Comparison of ENCODE assay signal across 8 cellular contexts in genomic region chr6:112043032-112044007, GRCh38. TPM values are rescaled to one million over a fixed set of nuclear protein-coding genes. Genes with fewer than 3 reads are reported as not detected.
DNase-seq lines count a peak whose midpoint lies in the region; ATAC-seq and TF ChIP-seq lines count a peak whose summit lies in the region.

No MANE protein-coding gene starts in this region.

- no peaks in the 10 kb centered on the region for H3K27me3 ChIP-seq in CD4-positive, alpha-beta T cell (ENCODE audit: control insufficient read depth, insufficient read depth, low read length)
- H3K27me3 ChIP-seq in HL-60 (ENCODE audit: insufficient read depth, poor library complexity, severe bottlenecking) (no peaks in the 10 kb centered on the region), ectodermal cell (ENCODE audit: control insufficient read depth, insufficient read depth, low read length, poor library complexity, severe bottlenecking) (no peaks in the 10 kb centered on the region), lower lobe of right lung (ENCODE audit: low read depth) (no peaks in the 10 kb centered on the region)

- 1% methylated on average over 33 to 34 of the region's 36 CpGs for WGBS in ectodermal cell, 2 experiments

- peaks cover 40% of the 10 kb centered on the region for H3K4me1 Mint-ChIP-seq in CD4-positive, alpha-beta T cell (ENCODE audit: low read depth)
- H3K4me1 Mint-ChIP-seq in activated CD4-positive, alpha-beta memory T cell treated with anti-CD3 and anti-CD28 coated beads, Interleukin-2, amount 10 ng/mL, durations not matched to agents 7 days and 5 days: peaks cover 19% of the 10 kb centered on the region

- H3K4me3 Mint-ChIP-seq in CD4-positive, alpha-beta T cell: peak overlapping the region; percentile 97
- H3K4me3 Mint-ChIP-seq in activated CD4-positive, alpha-beta memory T cell treated with anti-CD3 and anti-CD28 coated beads, Interleukin-2, amount 10 ng/mL, durations not matched to agents 7 days and 5 days: peak overlapping the region; percentile 95

- peaks cover 7% of the 10 kb centered on the region for H3K36me3 Mint-ChIP-seq in CD4-positive, alpha-beta T cell (ENCODE audit: low read depth)
- no peaks in the 10 kb centered on the region for H3K36me3 Mint-ChIP-seq in activated CD4-positive, alpha-beta memory T cell treated with anti-CD3 and anti-CD28 coated beads, Interleukin-2, amount 10 ng/mL, durations not matched to agents 7 days and 5 days (ENCODE audit: low read depth)

- H3K9me3 ChIP-seq in CD4-positive, alpha-beta T cell (ENCODE audit: control insufficient read depth, low read length): no peaks in the 10 kb centered on the region
- H3K9me3 ChIP-seq in ectodermal cell (ENCODE audit: control insufficient read depth, low read length): peaks cover 3% of the 10 kb centered on the region
- H3K9me3 ChIP-seq in lower lobe of right lung: no peaks in the 10 kb centered on the region

- no peaks in the 10 kb centered on the region for H3K4me1 ChIP-seq in ectodermal cell (ENCODE audit: control insufficient read depth, insufficient read depth, low read length)
- H3K4me1 ChIP-seq in lower lobe of right lung: peaks cover 4% of the 10 kb centered on the region

- peak overlapping the region; percentile 95 for H3K27ac ChIP-seq in CD4-positive, alpha-beta T cell (ENCODE audit: low read depth, low read length)
- peak overlapping the region; percentile 33; the same call in 1 of the 2 replicates for H3K27ac ChIP-seq in HL-60 (replicated peaks)
- peak overlapping the region; percentile 90 for H3K27ac ChIP-seq in ectodermal cell (ENCODE audit: insufficient read depth, low read depth, low read length, poor library complexity, severe bottlenecking)
- peak overlapping the region; percentile 86 for H3K27ac ChIP-seq in lower lobe of right lung

- peak; percentile 85 to 93 (median 90) for DNase-seq in CD4-positive, alpha-beta T cell
- DNase-seq in HL-60 (ENCODE audit: low read depth in 1 of 2, low spot score in 1 of 2) (peak; percentile 71 to 84), NCI-H82 treated with DMSO at 0.1 percent for 48 hours (lab: John Stamatoyannopoulos, UW; ENCODE audit: unreplicated experiment) (peak; percentile 91), lower lobe of right lung (peak; percentile 89)
- DNase-seq in activated CD4-positive, alpha-beta memory T cell treated with anti-CD3 and anti-CD28 coated beads, Interleukin-2, amount 10 ng/mL, durations not matched to agents 7 days and 5 days: peak; percentile 92
- peak; percentile 73 to 84 (median 83) for DNase-seq in stimulated activated CD4-positive, alpha-beta T cell treated with anti-CD3 and anti-CD28 coated beads, TNF-alpha, amount 100 ng/mL, for 1 hour (ENCODE audit: low read depth in 3 of 3, low spot score in 1 of 3)

- TF ChIP-seq CTCF in CD4-positive, alpha-beta T cell (IDR thresholded peaks at IDR 0.05): peak; percentile 78
- peak; percentile 87 for TF ChIP-seq CTCF in HL-60 (IDR thresholded peaks at IDR 0.05; ENCODE audit: insufficient read depth, low read length)
- TF ChIP-seq CTCF in lower lobe of right lung (IDR thresholded peaks at IDR 0.05): peak; percentile 98

- H3K9me3 Mint-ChIP-seq in CD4-positive, alpha-beta T cell: no peaks in the 10 kb centered on the region
- H3K9me3 Mint-ChIP-seq in activated CD4-positive, alpha-beta memory T cell treated with anti-CD3 and anti-CD28 coated beads, Interleukin-2, amount 10 ng/mL, durations not matched to agents 7 days and 5 days: no peaks in the 10 kb centered on the region

- intact Hi-C loops in CD4-positive, alpha-beta T cell (cut with DNase I, micrococcal nuclease): loop anchor here (1.0 to 10.0 kb wide), 18 partner anchors 15 to 1166 kb away; partner anchors contain the start of genes FYN (in 2 of the 2), REV3L (in 2 of the 2), FAM229B (in 1 of the 2) and TUBE1 (in 1 of the 2)
- intact Hi-C loops in lower lobe of right lung (cut with DNase I): no loop called here

- POLR2A ChIA-PET in CD4-positive, alpha-beta T cell (lab: Charles Lee): interaction anchor here (0.6 to 6.7 kb wide), 21 partner anchors 10 to 784 kb away, joined by 3 to 62 read pairs (median 5); partner anchors contain the start of gene FYN
- POLR2A ChIA-PET in activated CD4-positive, alpha-beta memory T cell treated with anti-CD3 and anti-CD28 coated beads, Interleukin-2, amount 10 ng/mL, durations not matched to agents 7 days and 5 days (lab: Charles Lee): interaction anchor here (0.8 to 2.9 kb wide), 10 partner anchors 15 to 784 kb away, joined by 3 to 15 read pairs (median 4); partner anchors contain the start of genes FAM229B, FYN, TRAF3IP2 and TUBE1

- H3K4me3 ChIP-seq in HL-60 (replicated peaks; ENCODE audit: insufficient read depth, low read length) (peak overlapping the region; percentile 68), ectodermal cell (ENCODE audit: insufficient read depth, low read depth, low read length) (peak overlapping the region; percentile 66), lower lobe of right lung (peak overlapping the region; percentile 69)

- H3K36me3 ChIP-seq in ectodermal cell (ENCODE audit: control insufficient read depth, insufficient read depth, low read length) (no peaks in the 10 kb centered on the region), lower lobe of right lung (no peaks in the 10 kb centered on the region)

- CTCF ChIA-PET in CD4-positive, alpha-beta T cell (lab: Charles Lee): interaction anchor here (0.6 to 4.8 kb wide), 32 partner anchors 12 to 1025 kb away, joined by 3 to 30 read pairs (median 3); a partner anchor contains a TSS
- CTCF ChIA-PET in activated CD4-positive, alpha-beta memory T cell treated with anti-CD3 and anti-CD28 coated beads, Interleukin-2, amount 10 ng/mL, durations not matched to agents 7 days and 5 days (lab: Charles Lee): interaction anchor here (0.6 to 5.1 kb wide), 61 partner anchors 11 to 1285 kb away, joined by 3 to 65 read pairs (median 4); partner anchors contain the start of genes CCN6, FAM229B, FYN and TRAF3IP2

- ATAC-seq in CD4-positive, alpha-beta T cell (ENCODE audit: poor library complexity): peak; percentile 92
- peak; percentile 88 for ATAC-seq in GM19463 (IDR thresholded peaks at IDR 0.05; ENCODE audit: unreplicated experiment)
- peak; percentile 97 to 99 for ATAC-seq in lower lobe of right lung

- H3K27ac Mint-ChIP-seq in CD4-positive, alpha-beta T cell: peak overlapping the region; percentile 100
- peak overlapping the region; percentile 98 for H3K27ac Mint-ChIP-seq in activated CD4-positive, alpha-beta memory T cell treated with anti-CD3 and anti-CD28 coated beads, Interleukin-2, amount 10 ng/mL, durations not matched to agents 7 days and 5 days

- no peaks in the 10 kb centered on the region for H3K27me3 Mint-ChIP-seq in CD4-positive, alpha-beta T cell
- no peaks in the 10 kb centered on the region for H3K27me3 Mint-ChIP-seq in activated CD4-positive, alpha-beta memory T cell treated with anti-CD3 and anti-CD28 coated beads, Interleukin-2, amount 10 ng/mL, durations not matched to agents 7 days and 5 days

RNA-seq across cellular contexts. Expression of gene CCN6, which starts 10.6 kb away (rescaled TPM):
- not detected for total RNA-seq in CD4-positive, alpha-beta T cell
- not detected for total RNA-seq in activated CD4-positive, alpha-beta memory T cell treated with anti-CD3 and anti-CD28 coated beads, Interleukin-2, amount 10 ng/mL, durations not matched to agents 7 days and 5 days
- not detected for polyA plus RNA-seq in ectodermal cell (2013, experiment 1 of 4)
- not detected for polyA plus RNA-seq in ectodermal cell (2013, experiment 2 of 4)
- polyA plus RNA-seq in ectodermal cell (2013, experiment 3 of 4): not detected
- not detected for polyA plus RNA-seq in ectodermal cell (2013, experiment 4 of 4)
- not detected for total RNA-seq in lower lobe of right lung

RNA-seq across cellular contexts. Expression of gene TUBE1, which starts 44.0 kb away (rescaled TPM):
- total RNA-seq in CD4-positive, alpha-beta T cell: 10 to 100 TPM; 28.2 to 30.8 TPM
- 10 to 100 TPM; 23.8 to 28.5 TPM for total RNA-seq in activated CD4-positive, alpha-beta memory T cell treated with anti-CD3 and anti-CD28 coated beads, Interleukin-2, amount 10 ng/mL, durations not matched to agents 7 days and 5 days
- 27.0 TPM for polyA plus RNA-seq in ectodermal cell (2013, experiment 1 of 4)
- polyA plus RNA-seq in ectodermal cell (2013, experiment 2 of 4): 24.4 TPM
- 24.0 TPM for polyA plus RNA-seq in ectodermal cell (2013, experiment 3 of 4)
- polyA plus RNA-seq in ectodermal cell (2013, experiment 4 of 4): 25.8 TPM
- 22.2 TPM for total RNA-seq in lower lobe of right lung

RNA-seq across cellular contexts. Expression of gene FAM229B, which starts 44.1 kb away (rescaled TPM):
- 1 to 10 TPM; 3.6 to 4.4 TPM for total RNA-seq in CD4-positive, alpha-beta T cell
- 1 to 10 TPM; 2.7 to 3.4 TPM for total RNA-seq in activated CD4-positive, alpha-beta memory T cell treated with anti-CD3 and anti-CD28 coated beads, Interleukin-2, amount 10 ng/mL, durations not matched to agents 7 days and 5 days
- polyA plus RNA-seq in ectodermal cell (2013, experiment 1 of 4): 27.8 TPM
- polyA plus RNA-seq in ectodermal cell (2013, experiment 2 of 4): 28.0 TPM
- polyA plus RNA-seq in ectodermal cell (2013, experiment 3 of 4): 28.9 TPM
- polyA plus RNA-seq in ectodermal cell (2013, experiment 4 of 4): 33.2 TPM
- total RNA-seq in lower lobe of right lung: 13.6 TPM

Comparison
In these comparisons a context has a peak if more than half of its experiments do, and no peak if none do; other contexts are left out.
1. Peak in every context shown above with its lines: DNase-seq, ATAC-seq, H3K4me3 ChIP-seq and H3K27ac ChIP-seq.
2. H3K27ac ChIP-seq: peak in every context shown above with its lines; median percentile 95 in CD4-positive, alpha-beta T cell; 90 in ectodermal cell; 86 in lower lobe of right lung; 33 in HL-60.